In the genomic region with DNA sequence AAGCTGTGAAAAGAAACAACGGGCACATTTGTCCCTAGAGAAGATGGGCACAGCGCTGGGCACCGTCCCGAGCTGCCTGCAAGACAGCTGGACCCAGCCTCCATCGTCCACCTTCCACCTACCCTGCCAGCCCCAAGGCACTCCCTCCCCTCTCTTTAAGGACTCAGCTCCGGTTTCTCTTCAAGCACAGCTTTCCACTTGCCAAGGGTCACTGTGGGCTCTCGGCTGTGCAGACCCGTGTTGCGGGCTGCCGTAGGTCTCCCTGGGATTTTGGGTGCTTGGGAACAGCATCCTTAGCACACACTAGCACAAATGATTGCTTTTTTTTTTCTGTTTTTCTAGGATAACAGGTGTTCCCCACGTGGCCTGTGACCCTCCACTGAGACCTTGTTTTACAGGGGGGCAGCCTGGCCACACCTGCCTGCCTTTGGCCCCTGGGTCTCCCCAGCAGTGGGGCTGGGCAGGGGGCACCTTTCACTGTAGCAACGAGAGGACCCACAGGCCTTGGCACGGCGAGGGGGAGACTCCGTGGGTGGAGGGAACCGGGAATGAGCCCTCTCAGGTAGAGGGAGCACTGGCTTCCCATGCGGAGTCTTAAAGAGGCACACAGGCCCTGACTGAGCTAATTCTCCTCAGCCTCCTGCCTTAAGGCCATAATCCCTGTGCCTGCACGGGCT, we compare ENCODE assay signal across 8 cellular contexts. TPM values are rescaled to one million over a fixed set of nuclear protein-coding genes. Genes with fewer than 3 reads are reported as not detected.
A peak's percentile ranks its signal among the peaks of the same experiment; 100 is the strongest.
DNase-seq lines count a peak whose midpoint lies in the region; ATAC-seq, FAIRE-seq and TF ChIP-seq lines count a peak whose summit lies in the region.

No MANE protein-coding gene starts in this region.

- H3K9ac ChIP-seq in neural cell (ENCODE audit: low read length), result peak overlapping the region; percentile 73

- peaks cover 21% of the 10 kb centered on the region for H3K4me1 Mint-ChIP-seq in CD4-positive, alpha-beta T cell (ENCODE audit: low read depth)
- H3K4me1 Mint-ChIP-seq in dendritic cell treated with granulocyte-macrophage colony-stimulating factor and Interleukin-4, amounts not matched to agents 40 ng/mL and 50 ng/mL, for 4 days (ENCODE audit: low read depth), result peaks cover 32% of the 10 kb centered on the region

- no peak overlapping the region for H2AFZ ChIP-seq in neural cell (ENCODE audit: low read depth, low read length)

- POLR2A ChIA-PET in CD4-positive, alpha-beta T cell (lab: Charles Lee), result interaction anchor here (2.0 to 2.4 kb wide), 2 partner anchors 25 to 31 kb away, joined by 7 to 15 read pairs; no protein-coding TSS in a partner anchor

- TF ChIP-seq EP300 in neural cell (conservative IDR thresholded peaks at IDR 0.05; ENCODE audit: poor library complexity, severe bottlenecking), result no peak

- no peak overlapping the region for H3K27ac ChIP-seq in CD4-positive, alpha-beta T cell (ENCODE audit: low read depth, low read length)
- no peak overlapping the region for H3K27ac ChIP-seq in neural cell (ENCODE audit: low read length)

- H3K9me3 ChIP-seq in CD4-positive, alpha-beta T cell (ENCODE audit: control insufficient read depth, low read length), result no peaks in the 10 kb centered on the region
- H3K9me3 ChIP-seq in neural cell (ENCODE audit: low read length), result no peaks in the 10 kb centered on the region

- peak overlapping the region; percentile 78 for H3K4me3 Mint-ChIP-seq in CD4-positive, alpha-beta T cell
- H3K4me3 Mint-ChIP-seq in dendritic cell treated with granulocyte-macrophage colony-stimulating factor and Interleukin-4, amounts not matched to agents 40 ng/mL and 50 ng/mL, for 4 days, result peak overlapping the region; percentile 73

- no peak for TF ChIP-seq CTCF in CD4-positive, alpha-beta T cell (IDR thresholded peaks at IDR 0.05)
- TF ChIP-seq CTCF in neural cell (IDR thresholded peaks at IDR 0.05; ENCODE audit: poor library complexity, severe bottlenecking), result no peak

- no peaks in the 10 kb centered on the region for H3K9me2 ChIP-seq in neural cell (ENCODE audit: insufficient read depth, low read length)

- CTCF ChIA-PET in CD4-positive, alpha-beta T cell (lab: Charles Lee), result no interaction called here

- H3K36me3 Mint-ChIP-seq in CD4-positive, alpha-beta T cell (ENCODE audit: low read depth), result peaks cover 22% of the 10 kb centered on the region
- H3K36me3 Mint-ChIP-seq in dendritic cell treated with granulocyte-macrophage colony-stimulating factor and Interleukin-4, amounts not matched to agents 40 ng/mL and 50 ng/mL, for 4 days (ENCODE audit: low read depth), result peaks cover 48% of the 10 kb centered on the region

- no peak for FAIRE-seq in RCC 7860 (lab: Jason Lieb, UNC)

- TF ChIP-seq RAD21 in neural cell (conservative IDR thresholded peaks at IDR 0.05), result no peak

- H3K79me2 ChIP-seq in neural cell (replicated peaks; ENCODE audit: insufficient read depth, low read length), result no peaks in the 10 kb centered on the region

- H4K20me1 ChIP-seq in neural cell (ENCODE audit: insufficient read depth), result no peaks in the 10 kb centered on the region

- peaks cover 4% of the 10 kb centered on the region for H3K27me3 Mint-ChIP-seq in CD4-positive, alpha-beta T cell
- peaks cover 22% of the 10 kb centered on the region for H3K27me3 Mint-ChIP-seq in dendritic cell treated with granulocyte-macrophage colony-stimulating factor and Interleukin-4, amounts not matched to agents 40 ng/mL and 50 ng/mL, for 4 days

- no peaks in the 10 kb centered on the region for H3F3A ChIP-seq in neural cell (ENCODE audit: insufficient read depth, low read length, poor library complexity, severe bottlenecking)

- ATAC-seq in CD4-positive, alpha-beta T cell (ENCODE audit: poor library complexity), result no peak
- ATAC-seq in HG03442 (IDR thresholded peaks at IDR 0.05; ENCODE audit: unreplicated experiment), result no peak

- H3K4me2 ChIP-seq in neural cell (ENCODE audit: low read length), result peak overlapping the region; percentile 64

- H3K9me3 Mint-ChIP-seq in CD4-positive, alpha-beta T cell, result no peaks in the 10 kb centered on the region
- H3K9me3 Mint-ChIP-seq in dendritic cell treated with granulocyte-macrophage colony-stimulating factor and Interleukin-4, amounts not matched to agents 40 ng/mL and 50 ng/mL, for 4 days, result no peaks in the 10 kb centered on the region

- peak overlapping the region; percentile 78 for H3K4me3 ChIP-seq in Jurkat, Clone E6-1 (ENCODE audit: low read length)
- peak overlapping the region; percentile 82 for H3K4me3 ChIP-seq in neural cell (ENCODE audit: low read length)

- no peak for DNase-seq in CD4-positive, alpha-beta T cell
- DNase-seq in Jurkat, Clone E6-1 (ENCODE audit: low read depth, low spot score), result no peak
- DNase-seq in RCC 7860 (ENCODE audit: low spot score) (no peak), SK-N-DZ (ENCODE audit: low spot score) (no peak), HUDEP-2 (lab: John Stamatoyannopoulos, UW; ENCODE audit: unreplicated experiment in 76 of 76) (no peak)

- intact Hi-C loops in CD4-positive, alpha-beta T cell (cut with DNase I, micrococcal nuclease), result loop anchor here in 1 of 2 experiments (5.0 to 10.0 kb wide), 3 partner anchors 244 to 559 kb away; partner anchors contain the start of genes FAAP100, NDUFAF8 and TEPSIN
- intact Hi-C loops in dendritic cell treated with granulocyte-macrophage colony-stimulating factor and Interleukin-4, amounts not matched to agents 40 ng/mL and 50 ng/mL, for 4 days (cut with micrococcal nuclease), result loop anchor here (5.0 kb wide), 1 partner anchor 39 kb away; no protein-coding TSS in a partner anchor

- peak overlapping the region; percentile 75 for H3K27ac Mint-ChIP-seq in CD4-positive, alpha-beta T cell
- no peak overlapping the region for H3K27ac Mint-ChIP-seq in dendritic cell treated with granulocyte-macrophage colony-stimulating factor and Interleukin-4, amounts not matched to agents 40 ng/mL and 50 ng/mL, for 4 days

- no peaks in the 10 kb centered on the region for H3K27me3 ChIP-seq in CD4-positive, alpha-beta T cell (ENCODE audit: control insufficient read depth, insufficient read depth, low read length)
- no peaks in the 10 kb centered on the region for H3K27me3 ChIP-seq in neural cell (ENCODE audit: insufficient read depth, low read depth, low read length)

- no peaks in the 10 kb centered on the region for H3K36me3 ChIP-seq in neural cell (ENCODE audit: insufficient read depth, low read length)

TF ChIP-seq in neural cell, 6 proteins besides CTCF, POLR2A, EP300 and RAD21:
- TF ChIP-seq MXI1 (conservative IDR thresholded peaks at IDR 0.05; ENCODE audit: poor library complexity, severe bottlenecking) (no peak), SMC3 (conservative IDR thresholded peaks at IDR 0.05; ENCODE audit: poor library complexity) (no peak), REST (IDR thresholded peaks at IDR 0.05; ENCODE audit: borderline replicate concordance) (no peak), EZH2 (IDR thresholded peaks at IDR 0.05; ENCODE audit: borderline replicate concordance, insufficient read depth, low read length, poor library complexity, severe bottlenecking) (no peak), TAF1 (IDR thresholded peaks at IDR 0.05; ENCODE audit: low read depth) (no peak), POLR2AphosphoS5 (IDR thresholded peaks at IDR 0.05) (no peak)

RNA-seq across cellular contexts. Expression of gene CHMP6, which starts 1.4 kb away (rescaled TPM):
- total RNA-seq in CD4-positive, alpha-beta T cell, result 10 to 100 TPM; 11.5 to 13.3 TPM
- polyA plus RNA-seq in Jurkat, Clone E6-1 (2012; ENCODE audit: insufficient read depth, insufficient read length), result 19.8 TPM
- 32.8 and 35.1 TPM in 2 replicates for polyA plus RNA-seq in neural cell
- 32.0 and 34.6 TPM in 2 replicates for polyA minus RNA-seq in neural cell
- polyA plus RNA-seq in SK-N-DZ (2014; cell fraction: cytosol; rRNA removed), result 18.4 and 18.6 TPM in 2 replicates
- polyA plus RNA-seq in SK-N-DZ (2014; cell fraction: nucleus; rRNA removed), result 13.8 and 17.7 TPM in 2 replicates

RNA-seq across cellular contexts. Expression of gene BAIAP2, which starts 41.9 kb away (rescaled TPM):
- 1 to 10 TPM; 4.2 to 4.9 TPM for total RNA-seq in CD4-positive, alpha-beta T cell
- polyA plus RNA-seq in Jurkat, Clone E6-1 (2012; ENCODE audit: insufficient read depth, insufficient read length), result 10.9 TPM
- polyA plus RNA-seq in neural cell, result 17.5 and 37.9 TPM in 2 replicates
- 17.5 and 17.8 TPM in 2 replicates for polyA minus RNA-seq in neural cell
- polyA plus RNA-seq in SK-N-DZ (2014; cell fraction: cytosol; rRNA removed), result 26.1 and 29.6 TPM in 2 replicates
- 37.3 and 59.3 TPM in 2 replicates for polyA plus RNA-seq in SK-N-DZ (2014; cell fraction: nucleus; rRNA removed)
